In genomic region chr19:2061093-2061935, GRCh38 we compare ENCODE assay signal across 1 cellular context.
TF ChIP-seq lines count a peak whose summit lies in the region.

No MANE protein-coding gene starts in this region.

TF ChIP-seq in K562, 482 proteins besides CTCF, POLR2A, EP300 and RAD21 (continued from another document and continues in another):
- TF ChIP-seq ZNF407 (IDR thresholded peaks at IDR 0.05; ENCODE audit: low read depth) (no peak), ZFPM2 (CRISPR knock-in tag; IDR thresholded peaks at IDR 0.05) (no peak), DMBX1 (CRISPR knock-in tag; IDR thresholded peaks at IDR 0.05; ENCODE audit: borderline replicate concordance) (peak; percentile 78), ZNF436 (CRISPR knock-in tag; IDR thresholded peaks at IDR 0.05) (no peak), ZNF766 (CRISPR knock-in tag; conservative IDR thresholded peaks at IDR 0.05) (peak; percentile 16), NFXL1 (CRISPR knock-in tag; IDR thresholded peaks at IDR 0.05) (no peak), EGR1 (conservative IDR thresholded peaks at IDR 0.05) (peak; percentile 4; the same call in 1 of the 2 replicates), EZH2 (IDR thresholded peaks at IDR 0.05; ENCODE audit: borderline replicate concordance, low read depth, low read length) (no peak), PHF8 (IDR thresholded peaks at IDR 0.05; ENCODE audit: borderline replicate concordance, low read length) (peak; percentile 85), ZNF785 (CRISPR knock-in tag; IDR thresholded peaks at IDR 0.05) (no peak), SREBF1 (IDR thresholded peaks at IDR 0.05; ENCODE audit: borderline replicate concordance, low read depth, low read length) (no peak), ZNF311 (CRISPR knock-in tag; IDR thresholded peaks at IDR 0.05) (0 out of 2 replicates have a peak, but pooled peaks have one; percentile 34), SUPT5H (IDR thresholded peaks at IDR 0.05) (peak; percentile 80), BDP1 (IDR thresholded peaks at IDR 0.05; ENCODE audit: insufficient read depth, insufficient read length) (no peak), ESRRA (IDR thresholded peaks at IDR 0.05; ENCODE audit: borderline replicate concordance, low read depth) (no peak; the same call in 1 of the 2 replicates), NKRF (IDR thresholded peaks at IDR 0.05; ENCODE audit: borderline replicate concordance) (0 out of 2 replicates have a peak, but pooled peaks have one; percentile 12), ARID1B (IDR thresholded peaks at IDR 0.05) (no peak), ZNF23 (CRISPR knock-in tag; IDR thresholded peaks at IDR 0.05) (no peak), ZFP30 (CRISPR knock-in tag; IDR thresholded peaks at IDR 0.05; ENCODE audit: borderline replicate concordance) (no peak), ZEB2 (IDR thresholded peaks at IDR 0.05) (no peak; the same call in 1 of the 2 replicates), PHTF2 (CRISPR knock-in tag; IDR thresholded peaks at IDR 0.05) (no peak), HDGF (IDR thresholded peaks at IDR 0.05) (no peak), TFE3 (CRISPR knock-in tag; IDR thresholded peaks at IDR 0.05) (no peak), MCM7 (IDR thresholded peaks at IDR 0.05) (no peak), MAFG (tag; conservative IDR thresholded peaks at IDR 0.05) (no peak), SMAD2 (IDR thresholded peaks at IDR 0.05; ENCODE audit: low read depth, low read length) (no peak), JUN (IDR thresholded peaks at IDR 0.05; ENCODE audit: borderline replicate concordance, low read depth, low read length) (no peak), JUN (CRISPR knock-in tag; IDR thresholded peaks at IDR 0.05; ENCODE audit: borderline replicate concordance) (no peak; the same call in 1 of the 2 replicates), ZBTB26 (CRISPR knock-in tag; IDR thresholded peaks at IDR 0.05) (no peak), NCOA6 (IDR thresholded peaks at IDR 0.05) (no peak), RBBP5 (IDR thresholded peaks at IDR 0.05; ENCODE audit: borderline replicate concordance, insufficient read depth, low read length, poor library complexity, severe bottlenecking) (peak; percentile 63), NCOA2 (IDR thresholded peaks at IDR 0.05; ENCODE audit: partially characterized antibody in 2 of 2) (no peak), ETS1 (conservative IDR thresholded peaks at IDR 0.05; ENCODE audit: control insufficient read depth, low read depth, low read length) (0 out of 2 replicates have a peak, but pooled peaks have one; percentile 41), MED1 (CRISPR knock-in tag; IDR thresholded peaks at IDR 0.05; ENCODE audit: borderline replicate concordance) (no peak), CBFA2T3 (IDR thresholded peaks at IDR 0.05) (no peak), YBX1 (IDR thresholded peaks at IDR 0.05) (no peak), ZNF134 (CRISPR knock-in tag; conservative IDR thresholded peaks at IDR 0.05) (no peak), HMGN3 (IDR thresholded peaks at IDR 0.05; ENCODE audit: borderline replicate concordance, extremely low read depth, insufficient read length, low read depth, low read length) (peak; percentile 12), FOXK1 (CRISPR knock-in tag; IDR thresholded peaks at IDR 0.05; ENCODE audit: borderline replicate concordance) (0 out of 2 replicates have a peak, but pooled peaks have one; percentile 38), ZBTB43 (CRISPR knock-in tag; IDR thresholded peaks at IDR 0.05) (no peak), MYBL2 (IDR thresholded peaks at IDR 0.05; ENCODE audit: low read depth) (no peak), MYBL2 (CRISPR knock-in tag; IDR thresholded peaks at IDR 0.05; ENCODE audit: borderline replicate concordance) (no peak), HDAC1 (IDR thresholded peaks at IDR 0.05) (peak in 1 of 2 experiments; percentile 44; a peak in 2 of 4 replicates), PBX2 (CRISPR knock-in tag; IDR thresholded peaks at IDR 0.05; ENCODE audit: low read depth) (no peak), PBX2 (tag; conservative IDR thresholded peaks at IDR 0.05; ENCODE audit: low read depth) (no peak), TAL1 (IDR thresholded peaks at IDR 0.05) (no peak), KHSRP (IDR thresholded peaks at IDR 0.05) (no peak), SLC30A9 (CRISPR knock-in tag; IDR thresholded peaks at IDR 0.05) (no peak), BRF2 (IDR thresholded peaks at IDR 0.05; ENCODE audit: borderline replicate concordance, insufficient read depth, insufficient read length) (no peak), CBX1 (IDR thresholded peaks at IDR 0.05; ENCODE audit: low read depth) (0 out of 2 replicates have a peak, but pooled peaks have one; percentile 18)
